In genomic region chr22:46006379-46007002, GRCh38 we compare ENCODE assay signal across 8 cellular contexts. TPM values are rescaled to one million over a fixed set of nuclear protein-coding genes. Genes with fewer than 3 reads are reported as not detected.
DNase-seq lines count a peak whose midpoint lies in the region; ATAC-seq and TF ChIP-seq lines count a peak whose summit lies in the region.

No MANE protein-coding gene starts in this region.

- H3K36me3 ChIP-seq in BJ (ENCODE audit: control insufficient read depth, insufficient read depth, low read length) = no peaks in the 10 kb centered on the region
- H3K36me3 ChIP-seq in HEK293 (ENCODE audit: control insufficient read depth in 2 of 2, insufficient read depth in 1 of 2, low read length in 2 of 2) = no peaks in the 10 kb centered on the region
- no peaks in the 10 kb centered on the region for H3K36me3 ChIP-seq in OCI-LY3 (replicated peaks; ENCODE audit: low read depth, low read length)
- H3K36me3 ChIP-seq in mucosa of descending colon (ENCODE audit: low read depth) = no peaks in the 10 kb centered on the region

- POLR2A ChIA-PET in BJ (lab: Charles Lee) (interaction anchor here (1.0 kb wide), 1 partner anchor 68 kb away, joined by 3 read pairs; no protein-coding TSS in a partner anchor), HEK293 (lab: Yijun Ruan, JAX) (interaction anchor here (0.7 to 3.3 kb wide), 13 partner anchors 9 to 261 kb away, joined by 3 to 37 read pairs (median 4); partner anchors contain the start of gene TTC38)

- H4K20me1 ChIP-seq in OCI-LY3 (ENCODE audit: insufficient read depth, low read length) = no peaks in the 10 kb centered on the region

- DNase-seq in BJ (ENCODE audit: low read depth) (no peak), activated T-cell treated with anti-CD3 and anti-CD28 coated beads for 24 hours (ENCODE audit: low read depth) (peak; percentile 76), epidermal melanocyte (ENCODE audit: insufficient read length, low spot score) (peak; percentile 96), mucosa of descending colon (peak; percentile 92 to 95 (median 93))
- peak; percentile 74 to 76 for DNase-seq in stimulated activated CD8-positive, alpha-beta memory T cell treated with anti-CD3 and anti-CD28 coated beads, Interleukin-15, amount 100 ng/mL, for 48 hours (ENCODE audit: low read depth in 2 of 2)

- H3K4me3 ChIP-seq in BJ (ENCODE audit: low read depth, low read length) (0 out of 2 replicates have a peak overlapping the region, but pooled peaks have one; percentile 17), HEK293 (ENCODE audit: low read depth, low read length) (no peak overlapping the region), OCI-LY3 (ENCODE audit: low read length) (peak overlapping the region; percentile 62), mucosa of descending colon (no peak overlapping the region)

- CTCF ChIA-PET in BJ (lab: Yijun Ruan, JAX) = interaction anchor here (0.5 to 4.6 kb wide), 46 partner anchors 8 to 326 kb away, joined by 3 to 111 read pairs (median 7); partner anchors contain the start of genes GTSE1 and TTC38
- CTCF ChIA-PET in HEK293 (lab: Yijun Ruan, JAX) = interaction anchor here (0.5 to 5.8 kb wide), 67 partner anchors 10 to 841 kb away, joined by 3 to 173 read pairs (median 5); partner anchors contain the start of gene GTSE1

- H3K27ac ChIP-seq in HEK293 (ENCODE audit: extremely low read depth, low read depth, low read length) = peak overlapping the region; percentile 10; the same call in 1 of the 2 replicates
- H3K27ac ChIP-seq in OCI-LY3 (ENCODE audit: low read length) = no peak overlapping the region

- H3K4me1 ChIP-seq in HEK293 (ENCODE audit: control insufficient read depth, insufficient read depth, low read length) = no peaks in the 10 kb centered on the region; the same call in 1 of the 2 replicates
- peaks cover 45% of the 10 kb centered on the region for H3K4me1 ChIP-seq in OCI-LY3 (ENCODE audit: low read length)
- H3K4me1 ChIP-seq in mucosa of descending colon (ENCODE audit: low read depth) = peaks cover 11% of the 10 kb centered on the region

- H3K4me2 ChIP-seq in OCI-LY3 (ENCODE audit: low read length) = peak overlapping the region; percentile 82

- H3K27me3 ChIP-seq in BJ (ENCODE audit: control insufficient read depth, insufficient read depth, low read length) = no peaks in the 10 kb centered on the region
- H3K27me3 ChIP-seq in OCI-LY3 (ENCODE audit: low read depth, low read length) = no peaks in the 10 kb centered on the region

- H3K9me3 ChIP-seq in HEK293 (ENCODE audit: control insufficient read depth, insufficient read depth, low read depth, low read length) (no peaks in the 10 kb centered on the region), OCI-LY3 (ENCODE audit: insufficient read depth, low read length) (no peaks in the 10 kb centered on the region), mucosa of descending colon (peaks cover 7% of the 10 kb centered on the region)

- H3K9ac ChIP-seq in OCI-LY3 (ENCODE audit: low read length) = peak overlapping the region; percentile 49; the same call in 1 of the 2 replicates

- ATAC-seq in mucosa of descending colon (peak; percentile 86), GM21528 (IDR thresholded peaks at IDR 0.05; ENCODE audit: low FRiP score, unreplicated experiment) (no peak)

- intact Hi-C loops in mucosa of descending colon (cut with DNase I, micrococcal nuclease) = loop anchor here (5.0 kb wide), 1 partner anchor 111 kb away; no protein-coding TSS in a partner anchor

- peak overlapping the region; percentile 83 for H2AFZ ChIP-seq in OCI-LY3 (ENCODE audit: low read depth, low read length)

- no peaks in the 10 kb centered on the region for H3K79me2 ChIP-seq in OCI-LY3 (ENCODE audit: low read length)

- TF ChIP-seq CTCF in BJ (IDR thresholded peaks at IDR 0.05; ENCODE audit: insufficient read depth, low read depth, low read length) = peak; percentile 89
- TF ChIP-seq CTCF in HEK293 (tag by site-specific recombination; IDR thresholded peaks at IDR 0.05) = peak; percentile 96
- peak; percentile 97 for TF ChIP-seq CTCF in OCI-LY3 (IDR thresholded peaks at IDR 0.05; ENCODE audit: low read depth, low read length)
- TF ChIP-seq CTCF in mucosa of descending colon (IDR thresholded peaks at IDR 0.05) = peak; percentile 92

TF ChIP-seq in HEK293, 187 proteins besides CTCF, POLR2A, EP300 and RAD21 (continues in another document):
- TF ChIP-seq ZNF423 (tag by site-specific recombination; IDR thresholded peaks at IDR 0.05) (peak; percentile 87), ZNF629 (tag by site-specific recombination; IDR thresholded peaks at IDR 0.05) (peak; percentile 38; the same call in 1 of the 2 replicates), PRDM6 (tag by site-specific recombination; IDR thresholded peaks at IDR 0.05) (no peak), SCRT1 (tag by site-specific recombination; IDR thresholded peaks at IDR 0.05; ENCODE audit: borderline replicate concordance) (no peak), ZNF837 (tag by site-specific recombination; IDR thresholded peaks at IDR 0.05) (no peak), ZNF148 (tag by site-specific recombination; IDR thresholded peaks at IDR 0.05; ENCODE audit: borderline replicate concordance) (no peak), ZBTB6 (tag by site-specific recombination; IDR thresholded peaks at IDR 0.05) (peak; percentile 78; the same call in 1 of the 2 replicates), ZNF184 (tag by site-specific recombination; IDR thresholded peaks at IDR 0.05) (no peak), ZNF600 (tag by site-specific recombination; IDR thresholded peaks at IDR 0.05) (no peak; the same call in 1 of the 2 replicates), GFI1B (tag by site-specific recombination; IDR thresholded peaks at IDR 0.05) (no peak), ZNF335 (tag by site-specific recombination; conservative IDR thresholded peaks at IDR 0.05) (peak; percentile 72), ZNF571 (tag by site-specific recombination; IDR thresholded peaks at IDR 0.05) (no peak), ZNF792 (tag by site-specific recombination; IDR thresholded peaks at IDR 0.05) (no peak), BCL11B (tag by site-specific recombination; IDR thresholded peaks at IDR 0.05; ENCODE audit: low read depth) (peak; percentile 91; the same call in 1 of the 2 replicates), ZNF548 (tag by site-specific recombination; IDR thresholded peaks at IDR 0.05) (no peak), ZNF654 (tag by site-specific recombination; IDR thresholded peaks at IDR 0.05; ENCODE audit: low read depth) (peak; percentile 77), PATZ1 (tag by site-specific recombination; IDR thresholded peaks at IDR 0.05) (peak; percentile 96)

RNA-seq across cellular contexts. Expression of gene WNT7B, which starts 29.5 kb away (rescaled TPM):
- 0.04 TPM in 1 of 2 replicates, not detected in the other for polyA plus RNA-seq in BJ (2011; rRNA removed)
- not detected in 2 replicates for polyA minus RNA-seq in BJ (2011; rRNA and poly(A)+ RNA removed)
- not detected for total RNA-seq in mucosa of descending colon

Comparison
In these comparisons a context has a peak if more than half of its experiments do, and no peak if none do; other contexts are left out.
1. H3K4me3 ChIP-seq: peak in BJ (single experiment) and OCI-LY3 (single experiment); none in HEK293 (single experiment) and mucosa of descending colon (single experiment).
2. Peak in every context shown above with its lines, with median percentiles within 50 percentile points of each other: CTCF ChIP-seq.